In genomic region chr12:12714276-12715001, GRCh38 we compare ENCODE assay signal across 8 cellular contexts. TPM values are rescaled to one million over a fixed set of nuclear protein-coding genes. Genes with fewer than 3 reads are reported as not detected.
DNase-seq lines count a peak whose midpoint lies in the region; ATAC-seq and TF ChIP-seq lines count a peak whose summit lies in the region.

No MANE protein-coding gene starts in this region.

- H3K27me3 ChIP-seq in Caco-2 (replicated peaks; ENCODE audit: control insufficient read depth, insufficient read depth, low read length) (no peaks in the 10 kb centered on the region), prostate gland (replicated peaks; ENCODE audit: insufficient read depth) (no peaks in the 10 kb centered on the region)

- BruUV-seq in Caco-2 (replicated peaks; lab: Mats Ljungman, UMichigan), result no TSS peak

- peaks cover 33% of the 10 kb centered on the region for H3K4me1 Mint-ChIP-seq in Caco-2 (ENCODE audit: low read depth, unreplicated experiment)

- H3K27me3 Mint-ChIP-seq in Caco-2 (ENCODE audit: insufficient read depth, unreplicated experiment), result no peaks in the 10 kb centered on the region

- ATAC-seq in GM21529 (IDR thresholded peaks at IDR 0.05; ENCODE audit: unreplicated experiment), result peak; percentile 35

- TF ChIP-seq CTCF in Caco-2 (IDR thresholded peaks at IDR 0.05; ENCODE audit: insufficient read depth in 1 of 2, low read depth in 1 of 2, low read length in 1 of 2, severe bottlenecking in 1 of 2, unreplicated experiment in 1 of 2), result peak in 1 of 2 experiments; percentile 29
- peak in 3 of 4 experiments; percentile 37 to 45 (median 39) for TF ChIP-seq CTCF in prostate gland (IDR thresholded peaks at IDR 0.05)

- H3K36me3 ChIP-seq in Caco-2 (ENCODE audit: control insufficient read depth, insufficient read depth, low read length), result peaks cover 2% of the 10 kb centered on the region; the same call in 1 of the 2 replicates
- H3K36me3 ChIP-seq in prostate gland, result no peaks in the 10 kb centered on the region

- CTCF ChIA-PET in Caco-2 (lab: Charles Lee), result interaction anchor here (0.7 to 1.5 kb wide), 3 partner anchors 23 to 182 kb away, joined by 3 to 9 read pairs (median 3); no protein-coding TSS in a partner anchor

- H3K36me3 Mint-ChIP-seq in Caco-2 (ENCODE audit: insufficient read depth, unreplicated experiment), result peaks cover 27% of the 10 kb centered on the region

- POLR2A ChIA-PET in Caco-2 (lab: Charles Lee), result interaction anchor here (0.6 to 1.0 kb wide), 4 partner anchors 11 to 382 kb away, joined by 3 to 4 read pairs (median 3); partner anchors contain the start of gene BORCS5

- H3K4me3 ChIP-seq in Caco-2 (ENCODE audit: low read depth, low read length), result peak overlapping the region; percentile 29
- H3K4me3 ChIP-seq in prostate gland, result peak overlapping the region; percentile 4 to 24

- peak overlapping the region; percentile 100 for H3K27ac ChIP-seq in prostate gland

- peak overlapping the region; percentile 71 for H3K27ac Mint-ChIP-seq in Caco-2 (ENCODE audit: unreplicated experiment)

- peak in 1 of 2 experiments; percentile 48 for DNase-seq in Caco-2
- DNase-seq in NCI-H2227 (lab: John Stamatoyannopoulos, UW; ENCODE audit: unreplicated experiment), result peak; percentile 67
- peak; percentile 49 for DNase-seq in activated T-helper 1 cell treated with Interleukin-2 at 50 U/mL for 16 hours (ENCODE audit: low read depth)
- DNase-seq in foreskin melanocyte, result peak; percentile 39
- DNase-seq in prostate gland (ENCODE audit: low spot score), result peak; percentile 59
- DNase-seq in occipital lobe (lab: John Stamatoyannopoulos, UW), result no peak
- no peak for DNase-seq in NCI-H226

- 7% methylated on average over 23 of the region's 23 CpGs for WGBS in prostate gland

- H3K4me1 ChIP-seq in Caco-2, result peaks cover 19% of the 10 kb centered on the region
- peaks cover 6% of the 10 kb centered on the region for H3K4me1 ChIP-seq in prostate gland (replicated peaks)

- no peaks in the 10 kb centered on the region for H3K9me3 Mint-ChIP-seq in Caco-2 (ENCODE audit: unreplicated experiment)

- intact Hi-C loops in Caco-2 (cut with micrococcal nuclease; ENCODE audit: unreplicated experiment) (loop anchor here (2.0 to 10.0 kb wide), 4 partner anchors 18 to 450 kb away; partner anchors contain the start of genes BORCS5, GPR19 and LRP6), prostate gland (cut with DNase I) (loop anchor here (5.0 kb wide), 1 partner anchor 152 kb away; the partner anchor contains the start of gene DUSP16)

- H3K4me3 Mint-ChIP-seq in Caco-2 (ENCODE audit: unreplicated experiment), result peak overlapping the region; percentile 76

- H3K9me3 ChIP-seq in Caco-2 (no peaks in the 10 kb centered on the region), prostate gland (no peaks in the 10 kb centered on the region)

- peak; percentile 51 for TF ChIP-seq POLR2A in prostate gland (IDR thresholded peaks at IDR 0.05)

RNA-seq across cellular contexts. Expression of gene CDKN1B, which starts 2.7 kb away (rescaled TPM):
- total RNA-seq in Caco-2 (2022) (107 and 115 TPM in 2 replicates), prostate gland (100 to 1,000 TPM in 1 of 2 donors, 10 to 100 TPM in 1; 73.5 to 110 TPM), occipital lobe (143 TPM)

RNA-seq across cellular contexts. Expression of gene GPR19, which starts 18.5 kb away (rescaled TPM):
- 8.4 and 9.8 TPM in 2 replicates for total RNA-seq in Caco-2 (2022)
- total RNA-seq in prostate gland, result not detected
- 24.6 TPM for total RNA-seq in occipital lobe

Comparison
In these comparisons a context has a peak if more than half of its experiments do, and no peak if none do; other contexts are left out.
1. DNase-seq: peak in NCI-H2227 (single experiment), activated T-helper 1 cell treated with Interleukin-2 at 50 U/mL for 16 hours (single experiment), foreskin melanocyte (single experiment) and prostate gland (single experiment); none in occipital lobe (single experiment) and NCI-H226 (single experiment).